ENCODE assay signal across 27 cellular contexts in the genomic region with DNA sequence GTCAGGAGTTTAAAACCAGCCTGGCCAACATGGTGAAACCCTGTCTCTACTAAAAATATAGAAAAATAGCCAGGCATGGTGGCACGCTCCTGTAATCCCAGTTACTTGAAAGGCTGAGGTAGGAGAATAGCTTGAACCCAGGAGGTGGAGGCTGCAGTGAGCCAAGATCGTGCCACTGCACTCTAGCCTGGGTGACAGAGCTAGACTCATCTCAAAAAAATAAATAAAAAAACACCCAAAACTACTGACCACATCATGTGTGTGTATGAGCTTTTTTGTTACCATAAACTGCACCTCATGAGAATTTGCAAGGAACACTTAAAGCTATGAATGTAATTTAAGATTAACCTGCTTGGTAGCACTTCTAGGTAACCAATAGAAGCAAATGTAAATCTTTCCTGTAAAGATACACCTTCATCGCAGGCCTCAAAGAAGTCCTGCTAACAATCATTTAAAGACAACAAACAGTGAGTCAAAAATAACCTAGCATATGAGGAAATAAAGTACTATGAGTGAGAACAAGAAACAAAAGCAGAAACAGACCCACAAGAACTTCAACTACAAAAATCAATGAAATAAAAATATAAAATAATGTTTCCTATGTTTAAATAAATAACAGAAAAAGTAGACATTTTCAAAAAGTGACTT. TPM values are rescaled to one million over a fixed set of nuclear protein-coding genes. Genes with fewer than 3 reads are reported as not detected.
DNase-seq lines count a peak whose midpoint lies in the region; ATAC-seq and TF ChIP-seq lines count a peak whose summit lies in the region.
"Had no signal": no experiment of that assay in that cellular context is flagged by ENCODE, and none has a peak within 500 bp of the region (broad histone marks: within the 10 kb centered on the region; RNA-seq: fewer than 3 reads in every experiment).

No MANE protein-coding gene starts in this region.

- no peak overlapping the region for H4K8ac ChIP-seq in mesenchymal stem cell (ENCODE audit: low read length)

- H3K4me2 ChIP-seq in mesenchymal stem cell (ENCODE audit: low read length, poor library complexity, severe bottlenecking), result no peak overlapping the region
- H3K4me2 ChIP-seq: PC-9 had no signal

- no peak overlapping the region for H4K91ac ChIP-seq in mesenchymal stem cell (ENCODE audit: low read length)

- peaks cover 2 to 13% of the 10 kb centered on the region in 2 experiments for H3K36me3 ChIP-seq in mesenchymal stem cell (ENCODE audit: control insufficient read depth in 1 of 2, insufficient read depth in 2 of 2, low read depth in 1 of 2, low read length in 2 of 2)
- H3K36me3 ChIP-seq: BE2C had no signal

- no peak overlapping the region for H3K4me3 ChIP-seq in mesenchymal stem cell (ENCODE audit: insufficient read depth in 1 of 2, low read depth in 1 of 2, low read length in 2 of 2)
- H3K4me3 ChIP-seq: PC-9, SJSA1 had no signal

- H3K27ac ChIP-seq in mesenchymal stem cell (ENCODE audit: low read length, poor library complexity, severe bottlenecking), result no peak overlapping the region
- H3K27ac ChIP-seq: PC-9, SJSA1 had no signal

- peaks cover 2% of the 10 kb centered on the region for H3K27me3 Mint-ChIP-seq in glutamatergic neuron (ENCODE audit: unreplicated experiment)
- H3K27me3 Mint-ChIP-seq: activated CD4-positive, alpha-beta memory T cell treated with anti-CD3 and anti-CD28 coated beads, Interleukin-2, amount 10 ng/mL, durations not matched to agents 7 days and 5 days; memory B cell had no signal

- TF ChIP-seq CTCF in glutamatergic neuron (IDR thresholded peaks at IDR 0.05; ENCODE audit: partially characterized antibody, unreplicated experiment), result no peak

- H3K36me3 Mint-ChIP-seq in glutamatergic neuron (ENCODE audit: unreplicated experiment), result peaks cover 12% of the 10 kb centered on the region

- H3K9me3 Mint-ChIP-seq in glutamatergic neuron (ENCODE audit: unreplicated experiment), result peaks cover 10% of the 10 kb centered on the region
- H3K9me3 Mint-ChIP-seq: activated CD4-positive, alpha-beta memory T cell treated with anti-CD3 and anti-CD28 coated beads, Interleukin-2, amount 10 ng/mL, durations not matched to agents 7 days and 5 days; activated T-helper 1 cell treated with anti-CD3 and anti-CD28 coated beads, Interleukin-12 subunit alpha, Interleukin-12 subunit beta, Interleukin-2, Interleukin-4 antibody, amounts not matched to agents 30 ng/mL and 10 ng/mL and 1 ng/mL, durations not matched to agents 14 hours and 24 hours and 36 hours; memory B cell had no signal

- 100% methylated on average over 1 of the region's 3 CpGs for WGBS in mesenchymal stem cell

- H3K23ac ChIP-seq in mesenchymal stem cell (ENCODE audit: low read length in 2 of 2), result no peak overlapping the region

- H3K18ac ChIP-seq in mesenchymal stem cell (ENCODE audit: low read depth in 1 of 2, low read length in 2 of 2), result no peak overlapping the region

- H3K4me1 ChIP-seq in mesenchymal stem cell (ENCODE audit: control insufficient read depth, insufficient read depth, low read depth, low read length), result no peaks in the 10 kb centered on the region
- H3K4me1 ChIP-seq: BE2C, SJSA1 had no signal

- ATAC-seq in HG02840 (IDR thresholded peaks at IDR 0.05; ENCODE audit: low FRiP score, unreplicated experiment) (peak; percentile 56), HG03558 (IDR thresholded peaks at IDR 0.05; ENCODE audit: extremely low read depth, unreplicated experiment) (peak; percentile 56), GM21576 (IDR thresholded peaks at IDR 0.05; ENCODE audit: unreplicated experiment) (no peak)
- ATAC-seq: HCT116, WTC11 had no signal

- DNase-seq in NOMO-1 treated with DMSO at 0.1 percent for 48 hours (lab: John Stamatoyannopoulos, UW; ENCODE audit: unreplicated experiment), result peak; percentile 31
- DNase-seq in NOMO-1 treated with dmso at 0.1 percent for 144 hours (lab: John Stamatoyannopoulos, UW; ENCODE audit: unreplicated experiment), result no peak
- DNase-seq in mesenchymal stem cell, result no peak
- DNase-seq in glutamatergic neuron, result no peak
- DNase-seq in NCI-H146 (lab: John Stamatoyannopoulos, UW), result no peak
- DNase-seq: 8988T; activated CD4-positive, alpha-beta memory T cell treated with anti-CD3 and anti-CD28 coated beads, Interleukin-2, amount 10 ng/mL, durations not matched to agents 7 days and 5 days; BE2C; Calu3; hippocampal formation; KBM-7; NCI-H1092; NCI-H2171; PC-9; posterior cingulate gyrus; stimulated activated CD4-positive, alpha-beta T cell treated with anti-CD3 and anti-CD28 coated beads, Interleukin-4, amount 100 ng/mL, for 24 hours had no signal

- H3K9me3 ChIP-seq in mesenchymal stem cell (ENCODE audit: control insufficient read depth, low read length), result no peaks in the 10 kb centered on the region
- H3K9me3 ChIP-seq: BE2C, SJSA1 had no signal

- H2BK5ac ChIP-seq in mesenchymal stem cell (ENCODE audit: low read depth, low read length, poor library complexity, severe bottlenecking), result no peak overlapping the region

- no peaks in the 10 kb centered on the region for H3K79me1 ChIP-seq in mesenchymal stem cell (replicated peaks; ENCODE audit: low read length, poor library complexity, severe bottlenecking)

- H3K9ac ChIP-seq in mesenchymal stem cell (ENCODE audit: low read length), result no peak overlapping the region

- no peak overlapping the region for H2BK15ac ChIP-seq in mesenchymal stem cell (ENCODE audit: low read depth, poor library complexity, severe bottlenecking)

- H3K4me1 Mint-ChIP-seq in glutamatergic neuron (ENCODE audit: low read depth, unreplicated experiment), result peaks cover 1% of the 10 kb centered on the region
- H3K4me1 Mint-ChIP-seq: nephron, WTC11 had no signal

- H3K4ac ChIP-seq in mesenchymal stem cell (ENCODE audit: low read depth in 1 of 2, low read length in 2 of 2), result no peak overlapping the region

- H2BK12ac ChIP-seq in mesenchymal stem cell (ENCODE audit: low read length in 2 of 2), result no peak overlapping the region

- H3K4me3 Mint-ChIP-seq in glutamatergic neuron (ENCODE audit: unreplicated experiment), result no peak overlapping the region
- H3K4me3 Mint-ChIP-seq: activated CD4-positive, alpha-beta memory T cell treated with anti-CD3 and anti-CD28 coated beads, Interleukin-2, amount 10 ng/mL, durations not matched to agents 7 days and 5 days; activated T-helper 1 cell treated with anti-CD3 and anti-CD28 coated beads, Interleukin-12 subunit alpha, Interleukin-12 subunit beta, Interleukin-2, Interleukin-4 antibody, amounts not matched to agents 30 ng/mL and 10 ng/mL and 1 ng/mL, durations not matched to agents 14 hours and 24 hours and 36 hours; memory B cell; nephron; WTC11 had no signal

- H2BK120ac ChIP-seq in mesenchymal stem cell (ENCODE audit: low read depth, low read length), result no peak overlapping the region

- H2AFZ ChIP-seq in mesenchymal stem cell (ENCODE audit: low read depth, low read length), result no peak overlapping the region
- H2AFZ ChIP-seq: PC-9 had no signal

- H3K27ac Mint-ChIP-seq in glutamatergic neuron (ENCODE audit: unreplicated experiment), result no peak overlapping the region
- H3K27ac Mint-ChIP-seq: activated CD4-positive, alpha-beta memory T cell treated with anti-CD3 and anti-CD28 coated beads, Interleukin-2, amount 10 ng/mL, durations not matched to agents 7 days and 5 days; activated T-helper 1 cell treated with anti-CD3 and anti-CD28 coated beads, Interleukin-12 subunit alpha, Interleukin-12 subunit beta, Interleukin-2, Interleukin-4 antibody, amounts not matched to agents 30 ng/mL and 10 ng/mL and 1 ng/mL, durations not matched to agents 14 hours and 24 hours and 36 hours; memory B cell; nephron; WTC11 had no signal

- no peaks in the 10 kb centered on the region for H3K27me3 ChIP-seq in mesenchymal stem cell (ENCODE audit: control insufficient read depth in 1 of 2, insufficient read depth in 1 of 2, low read length in 2 of 2)
- H3K27me3 ChIP-seq: BE2C, SJSA1 had no signal

- no peak overlapping the region for H3K14ac ChIP-seq in mesenchymal stem cell (ENCODE audit: low read length in 2 of 2)

- no peak overlapping the region for H2AK5ac ChIP-seq in mesenchymal stem cell (ENCODE audit: low read length, severe bottlenecking)

RNA-seq across cellular contexts. Expression of gene SLC38A9, which starts 13.0 kb away (rescaled TPM):
- polyA plus RNA-seq in mesenchymal stem cell (2013, experiment 1 of 2), result 23.0 TPM
- 23.1 TPM for polyA plus RNA-seq in mesenchymal stem cell (2013, experiment 2 of 2)
- total RNA-seq in glutamatergic neuron (ENCODE audit: unreplicated experiment), result 40.1 TPM

RNA-seq across cellular contexts. Expression of gene DDX4, which starts 38.7 kb away (rescaled TPM):
- polyA plus RNA-seq in mesenchymal stem cell (2013, experiment 1 of 2), result not detected
- polyA plus RNA-seq in mesenchymal stem cell (2013, experiment 2 of 2), result not detected
- total RNA-seq in glutamatergic neuron (ENCODE audit: unreplicated experiment), result 0.27 TPM
- total RNA-seq: activated T-helper 1 cell treated with anti-CD3 and anti-CD28 coated beads, Interleukin-12 subunit alpha, Interleukin-12 subunit beta, Interleukin-2, Interleukin-4 antibody, amounts not matched to agents 30 ng/mL and 10 ng/mL and 1 ng/mL, durations not matched to agents 14 hours and 24 hours and 36 hours; Calu3; fibroblast of villous mesenchyme; PC-9; SJSA1; skeletal muscle tissue; WTC11 had no signal
